Comparison of ENCODE assay signal across 2 cellular contexts in the genomic region with DNA sequence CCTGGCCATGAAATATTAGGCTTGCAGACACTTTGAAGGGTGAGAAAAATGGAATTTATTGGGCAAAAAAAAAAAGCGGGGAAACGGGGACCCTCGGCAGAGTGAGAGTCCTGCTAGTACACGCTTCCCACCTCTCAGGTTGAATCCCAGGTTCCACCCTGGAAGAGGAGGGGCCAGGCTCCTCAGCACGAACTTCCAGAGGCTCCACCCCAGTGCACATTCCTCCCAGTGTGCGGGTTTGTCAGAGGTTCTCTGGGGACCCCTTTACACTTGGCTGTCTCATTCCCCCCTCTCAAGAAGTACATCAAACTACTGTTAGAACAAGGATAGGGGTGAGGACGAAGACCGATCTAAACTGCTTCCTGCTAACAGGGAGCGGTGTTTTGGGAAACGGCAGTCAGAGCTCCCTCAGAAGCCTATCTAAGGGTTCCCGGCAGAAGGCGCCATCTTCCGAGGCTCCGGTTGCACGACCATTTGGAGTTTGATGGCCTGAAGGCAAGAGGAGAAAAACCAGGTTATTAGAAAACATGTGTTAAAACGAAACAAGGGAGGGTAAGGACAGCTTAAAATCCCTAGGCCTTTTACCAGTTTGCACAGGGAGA.
A peak's percentile ranks its signal among the peaks of the same experiment; 100 is the strongest.
TF ChIP-seq lines count a peak whose summit lies in the region.

No MANE protein-coding gene starts in this region.

TF ChIP-seq in GM23338, 12 proteins besides CTCF, POLR2A, EP300 and RAD21 (continued from another document):
- TF ChIP-seq, protein P1, sequence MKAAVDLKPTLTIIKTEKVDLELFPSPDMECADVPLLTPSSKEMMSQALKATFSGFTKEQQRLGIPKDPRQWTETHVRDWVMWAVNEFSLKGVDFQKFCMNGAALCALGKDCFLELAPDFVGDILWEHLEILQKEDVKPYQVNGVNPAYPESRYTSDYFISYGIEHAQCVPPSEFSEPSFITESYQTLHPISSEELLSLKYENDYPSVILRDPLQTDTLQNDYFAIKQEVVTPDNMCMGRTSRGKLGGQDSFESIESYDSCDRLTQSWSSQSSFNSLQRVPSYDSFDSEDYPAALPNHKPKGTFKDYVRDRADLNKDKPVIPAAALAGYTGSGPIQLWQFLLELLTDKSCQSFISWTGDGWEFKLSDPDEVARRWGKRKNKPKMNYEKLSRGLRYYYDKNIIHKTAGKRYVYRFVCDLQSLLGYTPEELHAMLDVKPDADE (IDR thresholded peaks at IDR 0.05): no peak

TF ChIP-seq in K562, 482 proteins besides CTCF, POLR2A, EP300 and RAD21 (continued from another document):
- TF ChIP-seq, protein P2, sequence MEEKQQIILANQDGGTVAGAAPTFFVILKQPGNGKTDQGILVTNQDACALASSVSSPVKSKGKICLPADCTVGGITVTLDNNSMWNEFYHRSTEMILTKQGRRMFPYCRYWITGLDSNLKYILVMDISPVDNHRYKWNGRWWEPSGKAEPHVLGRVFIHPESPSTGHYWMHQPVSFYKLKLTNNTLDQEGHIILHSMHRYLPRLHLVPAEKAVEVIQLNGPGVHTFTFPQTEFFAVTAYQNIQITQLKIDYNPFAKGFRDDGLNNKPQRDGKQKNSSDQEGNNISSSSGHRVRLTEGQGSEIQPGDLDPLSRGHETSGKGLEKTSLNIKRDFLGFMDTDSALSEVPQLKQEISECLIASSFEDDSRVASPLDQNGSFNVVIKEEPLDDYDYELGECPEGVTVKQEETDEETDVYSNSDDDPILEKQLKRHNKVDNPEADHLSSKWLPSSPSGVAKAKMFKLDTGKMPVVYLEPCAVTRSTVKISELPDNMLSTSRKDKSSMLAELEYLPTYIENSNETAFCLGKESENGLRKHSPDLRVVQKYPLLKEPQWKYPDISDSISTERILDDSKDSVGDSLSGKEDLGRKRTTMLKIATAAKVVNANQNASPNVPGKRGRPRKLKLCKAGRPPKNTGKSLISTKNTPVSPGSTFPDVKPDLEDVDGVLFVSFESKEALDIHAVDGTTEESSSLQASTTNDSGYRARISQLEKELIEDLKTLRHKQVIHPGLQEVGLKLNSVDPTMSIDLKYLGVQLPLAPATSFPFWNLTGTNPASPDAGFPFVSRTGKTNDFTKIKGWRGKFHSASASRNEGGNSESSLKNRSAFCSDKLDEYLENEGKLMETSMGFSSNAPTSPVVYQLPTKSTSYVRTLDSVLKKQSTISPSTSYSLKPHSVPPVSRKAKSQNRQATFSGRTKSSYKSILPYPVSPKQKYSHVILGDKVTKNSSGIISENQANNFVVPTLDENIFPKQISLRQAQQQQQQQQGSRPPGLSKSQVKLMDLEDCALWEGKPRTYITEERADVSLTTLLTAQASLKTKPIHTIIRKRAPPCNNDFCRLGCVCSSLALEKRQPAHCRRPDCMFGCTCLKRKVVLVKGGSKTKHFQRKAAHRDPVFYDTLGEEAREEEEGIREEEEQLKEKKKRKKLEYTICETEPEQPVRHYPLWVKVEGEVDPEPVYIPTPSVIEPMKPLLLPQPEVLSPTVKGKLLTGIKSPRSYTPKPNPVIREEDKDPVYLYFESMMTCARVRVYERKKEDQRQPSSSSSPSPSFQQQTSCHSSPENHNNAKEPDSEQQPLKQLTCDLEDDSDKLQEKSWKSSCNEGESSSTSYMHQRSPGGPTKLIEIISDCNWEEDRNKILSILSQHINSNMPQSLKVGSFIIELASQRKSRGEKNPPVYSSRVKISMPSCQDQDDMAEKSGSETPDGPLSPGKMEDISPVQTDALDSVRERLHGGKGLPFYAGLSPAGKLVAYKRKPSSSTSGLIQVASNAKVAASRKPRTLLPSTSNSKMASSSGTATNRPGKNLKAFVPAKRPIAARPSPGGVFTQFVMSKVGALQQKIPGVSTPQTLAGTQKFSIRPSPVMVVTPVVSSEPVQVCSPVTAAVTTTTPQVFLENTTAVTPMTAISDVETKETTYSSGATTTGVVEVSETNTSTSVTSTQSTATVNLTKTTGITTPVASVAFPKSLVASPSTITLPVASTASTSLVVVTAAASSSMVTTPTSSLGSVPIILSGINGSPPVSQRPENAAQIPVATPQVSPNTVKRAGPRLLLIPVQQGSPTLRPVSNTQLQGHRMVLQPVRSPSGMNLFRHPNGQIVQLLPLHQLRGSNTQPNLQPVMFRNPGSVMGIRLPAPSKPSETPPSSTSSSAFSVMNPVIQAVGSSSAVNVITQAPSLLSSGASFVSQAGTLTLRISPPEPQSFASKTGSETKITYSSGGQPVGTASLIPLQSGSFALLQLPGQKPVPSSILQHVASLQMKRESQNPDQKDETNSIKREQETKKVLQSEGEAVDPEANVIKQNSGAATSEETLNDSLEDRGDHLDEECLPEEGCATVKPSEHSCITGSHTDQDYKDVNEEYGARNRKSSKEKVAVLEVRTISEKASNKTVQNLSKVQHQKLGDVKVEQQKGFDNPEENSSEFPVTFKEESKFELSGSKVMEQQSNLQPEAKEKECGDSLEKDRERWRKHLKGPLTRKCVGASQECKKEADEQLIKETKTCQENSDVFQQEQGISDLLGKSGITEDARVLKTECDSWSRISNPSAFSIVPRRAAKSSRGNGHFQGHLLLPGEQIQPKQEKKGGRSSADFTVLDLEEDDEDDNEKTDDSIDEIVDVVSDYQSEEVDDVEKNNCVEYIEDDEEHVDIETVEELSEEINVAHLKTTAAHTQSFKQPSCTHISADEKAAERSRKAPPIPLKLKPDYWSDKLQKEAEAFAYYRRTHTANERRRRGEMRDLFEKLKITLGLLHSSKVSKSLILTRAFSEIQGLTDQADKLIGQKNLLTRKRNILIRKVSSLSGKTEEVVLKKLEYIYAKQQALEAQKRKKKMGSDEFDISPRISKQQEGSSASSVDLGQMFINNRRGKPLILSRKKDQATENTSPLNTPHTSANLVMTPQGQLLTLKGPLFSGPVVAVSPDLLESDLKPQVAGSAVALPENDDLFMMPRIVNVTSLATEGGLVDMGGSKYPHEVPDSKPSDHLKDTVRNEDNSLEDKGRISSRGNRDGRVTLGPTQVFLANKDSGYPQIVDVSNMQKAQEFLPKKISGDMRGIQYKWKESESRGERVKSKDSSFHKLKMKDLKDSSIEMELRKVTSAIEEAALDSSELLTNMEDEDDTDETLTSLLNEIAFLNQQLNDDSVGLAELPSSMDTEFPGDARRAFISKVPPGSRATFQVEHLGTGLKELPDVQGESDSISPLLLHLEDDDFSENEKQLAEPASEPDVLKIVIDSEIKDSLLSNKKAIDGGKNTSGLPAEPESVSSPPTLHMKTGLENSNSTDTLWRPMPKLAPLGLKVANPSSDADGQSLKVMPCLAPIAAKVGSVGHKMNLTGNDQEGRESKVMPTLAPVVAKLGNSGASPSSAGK (IDR thresholded peaks at IDR 0.05): peak; percentile 51
- TF ChIP-seq, protein P3, sequence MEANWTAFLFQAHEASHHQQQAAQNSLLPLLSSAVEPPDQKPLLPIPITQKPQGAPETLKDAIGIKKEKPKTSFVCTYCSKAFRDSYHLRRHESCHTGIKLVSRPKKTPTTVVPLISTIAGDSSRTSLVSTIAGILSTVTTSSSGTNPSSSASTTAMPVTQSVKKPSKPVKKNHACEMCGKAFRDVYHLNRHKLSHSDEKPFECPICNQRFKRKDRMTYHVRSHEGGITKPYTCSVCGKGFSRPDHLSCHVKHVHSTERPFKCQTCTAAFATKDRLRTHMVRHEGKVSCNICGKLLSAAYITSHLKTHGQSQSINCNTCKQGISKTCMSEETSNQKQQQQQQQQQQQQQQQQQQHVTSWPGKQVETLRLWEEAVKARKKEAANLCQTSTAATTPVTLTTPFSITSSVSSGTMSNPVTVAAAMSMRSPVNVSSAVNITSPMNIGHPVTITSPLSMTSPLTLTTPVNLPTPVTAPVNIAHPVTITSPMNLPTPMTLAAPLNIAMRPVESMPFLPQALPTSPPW (CRISPR knock-in tag; IDR thresholded peaks at IDR 0.05): peak; percentile 29; the same call in 1 of the 2 replicates
- TF ChIP-seq ZFP36 (IDR thresholded peaks at IDR 0.05; ENCODE audit: low read depth, low read length, partially characterized antibody): peak; percentile 58
- TF ChIP-seq ZKSCAN8 (CRISPR knock-in tag; IDR thresholded peaks at IDR 0.05): no peak
TF ChIP-seq in K562: peak in this region for 8.
